Comparison of ENCODE assay signal across 16 cellular contexts in the genomic region with DNA sequence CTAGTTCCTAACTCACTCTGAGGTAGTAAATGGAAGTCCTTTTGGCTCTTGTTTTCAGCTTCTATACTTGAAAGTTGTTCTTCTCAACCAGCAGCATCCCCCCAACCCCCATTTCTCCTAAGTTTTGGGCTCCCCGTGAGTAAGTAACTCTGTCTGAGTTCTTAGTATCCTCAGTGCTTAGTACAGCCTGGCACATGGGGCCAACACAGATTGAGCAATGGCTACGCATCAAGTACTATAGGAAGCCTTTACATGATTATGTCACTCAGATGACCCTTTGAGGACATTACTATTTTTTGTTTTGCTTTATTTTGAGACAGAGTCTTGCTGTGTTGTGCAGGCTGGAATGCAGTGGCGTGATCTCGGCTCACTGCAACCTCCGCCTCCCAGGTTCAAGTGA. TPM values are rescaled to one million over a fixed set of nuclear protein-coding genes. Genes with fewer than 3 reads are reported as not detected.
"Had no signal": no experiment of that assay in that cellular context is flagged by ENCODE, and none has a peak within 500 bp of the region (broad histone marks: within the 10 kb centered on the region; RNA-seq: fewer than 3 reads in every experiment).

No MANE protein-coding gene starts in this region.

- H3K27ac ChIP-seq: ascending aorta, esophagus muscularis mucosa, ovary had no signal

- DNase-seq: activated CD4-positive, alpha-beta T cell treated with anti-CD3 and anti-CD28 coated beads, Interleukin-2, amount 50 U/mL, for 4 hours; activated CD8-positive, alpha-beta memory T cell treated with anti-CD3 and anti-CD28 coated beads, Interleukin-2, amount 10 ng/mL, durations not matched to agents 7 days and 5 days; activated gamma-delta T cell; activated naive CD8-positive, alpha-beta T cell treated with anti-CD3 and anti-CD28 coated beads for 36 hours; activated T-cell treated with anti-CD3 and anti-CD28 coated beads, Interleukin-2, amount 50 U/mL, for 24 hours; head of caudate nucleus; islet precursor cell; ovary; stimulated activated CD4-positive, alpha-beta T cell treated with anti-CD3 and anti-CD28 coated beads, Interleukin-12 subunit alpha, Interleukin-12 subunit beta, amount 100 ng/mL, for 4 hours; stimulated activated naive CD4-positive, alpha-beta T cell had no signal

- H3K4me3 ChIP-seq: ascending aorta, esophagus muscularis mucosa, ovary had no signal

- H3K9me3 ChIP-seq: ascending aorta, esophagus muscularis mucosa, ovary had no signal

- FAIRE-seq: bronchial epithelial cell had no signal

- H3K36me3 ChIP-seq: ascending aorta, esophagus muscularis mucosa, ovary had no signal

- H3K27me3 ChIP-seq: ascending aorta, esophagus muscularis mucosa, ovary had no signal

- ATAC-seq: activated CD4-positive, CD25-positive, alpha-beta regulatory T cell treated with anti-CD3 and anti-CD28 coated beads, Interleukin-2, amount 50 U/mL, for 24 hours; activated CD8-positive, alpha-beta memory T cell treated with anti-CD3 and anti-CD28 coated beads, Interleukin-2, amount 10 ng/mL, durations not matched to agents 7 days and 5 days; left lobe of liver had no signal

RNA-seq across cellular contexts. Expression of gene VASN, which starts 49.1 kb away (rescaled TPM):
- total RNA-seq: activated CD8-positive, alpha-beta memory T cell treated with anti-CD3 and anti-CD28 coated beads, Interleukin-2, amount 10 ng/mL, durations not matched to agents 7 days and 5 days; T-helper 2 cell treated with Interferon-gamma antibody and Interleukin-4, amounts not matched to agents 100 ng/mL and 5 ng/mL, for 36 hours had no signal
